29 cellular contexts compared by ENCODE assay signal in genomic region chr14:83664389-83664788, GRCh38.
"Had no signal": no experiment of that assay in that cellular context is flagged by ENCODE, and none has a peak within 500 bp of the region (broad histone marks: within the 10 kb centered on the region; RNA-seq: fewer than 3 reads in every experiment).

No MANE protein-coding gene starts in this region.

- ATAC-seq: activated CD4-positive, alpha-beta T cell treated with anti-CD3 and anti-CD28 coated beads for 36 hours; activated T-helper 17 cell treated with anti-CD3 and anti-CD28 coated beads, Interleukin-2, amount 50 U/mL, for 72 hours; effector memory CD8-positive, alpha-beta T cell; gastrocnemius medialis; left ventricle myocardium superior; natural killer cell treated with Interleukin-12 subunit alpha and Interleukin-12 subunit beta and Interleukin-15 and Interleukin-18, amount 100 ng/mL, for 72 hours; stimulated activated naive B cell treated with anti-CD40 and anti-IgM and Interleukin-4, amounts not matched to agents 10 μg/mL and 1 μg/mL and 100 μg/mL, for 72 hours had no signal

- H3K9me3 ChIP-seq: adrenal gland, colonic mucosa, esophagus muscularis mucosa, gastrocnemius medialis, neutrophil, ovary, prostate gland, thoracic aorta had no signal

- H3K4me3 Mint-ChIP-seq: activated B cell treated with CpG ODN at 0.5 μM for 24 hours; activated CD4-positive, alpha-beta T cell treated with anti-CD3 and anti-CD28 coated beads for 36 hours; activated naive CD8-positive, alpha-beta T cell; activated T-cell treated with anti-CD3 and anti-CD28 coated beads, Interleukin-2, amount 50 U/mL, for 24 hours; activated T-helper 17 cell treated with anti-CD3 and anti-CD28 coated beads, Interleukin-2, amount 50 U/mL, for 72 hours; central memory CD8-positive, alpha-beta T cell; effector memory CD8-positive, alpha-beta T cell; natural killer cell treated with Interleukin-12 subunit alpha and Interleukin-12 subunit beta and Interleukin-15 and Interleukin-18, amount 100 ng/mL, for 72 hours; stimulated activated naive B cell treated with anti-CD40 and anti-IgM and Interleukin-4, amounts not matched to agents 10 μg/mL and 1 μg/mL and 100 μg/mL, for 72 hours; T-helper 2 cell treated with Interferon-gamma antibody and Interleukin-4, amounts not matched to agents 5 μg/mL and 100 μg/mL, for 36 hours; type B pancreatic cell had no signal

- H3K27me3 ChIP-seq: adrenal gland, colonic mucosa, esophagus muscularis mucosa, gastrocnemius medialis, neutrophil, ovary had no signal

- H3K4me3 ChIP-seq: adrenal gland, colonic mucosa, dorsolateral prefrontal cortex, esophagus muscularis mucosa, gastrocnemius medialis, ovary, prostate gland, thoracic aorta had no signal

- H3K36me3 Mint-ChIP-seq: activated naive CD8-positive, alpha-beta T cell; natural killer cell treated with Interleukin-12 subunit alpha and Interleukin-12 subunit beta and Interleukin-15 and Interleukin-18, amount 100 ng/mL, for 72 hours; stimulated activated naive B cell treated with anti-CD40 and anti-IgM and Interleukin-4, amounts not matched to agents 10 μg/mL and 1 μg/mL and 100 μg/mL, for 72 hours; type B pancreatic cell had no signal

- H3K4me1 ChIP-seq: adrenal gland, colonic mucosa, esophagus muscularis mucosa, gastrocnemius medialis, prostate gland had no signal

- H3K27me3 Mint-ChIP-seq: activated B cell treated with CpG ODN at 0.5 μM for 24 hours; activated CD4-positive, alpha-beta T cell treated with anti-CD3 and anti-CD28 coated beads for 36 hours; activated naive CD8-positive, alpha-beta T cell; activated T-cell treated with anti-CD3 and anti-CD28 coated beads, Interleukin-2, amount 50 U/mL, for 24 hours; activated T-helper 17 cell treated with anti-CD3 and anti-CD28 coated beads, Interleukin-2, amount 50 U/mL, for 72 hours; central memory CD8-positive, alpha-beta T cell; effector memory CD8-positive, alpha-beta T cell; natural killer cell treated with Interleukin-12 subunit alpha and Interleukin-12 subunit beta and Interleukin-15 and Interleukin-18, amount 100 ng/mL, for 72 hours; stimulated activated naive B cell treated with anti-CD40 and anti-IgM and Interleukin-4, amounts not matched to agents 10 μg/mL and 1 μg/mL and 100 μg/mL, for 72 hours; type B pancreatic cell had no signal

- DNase-seq: activated B cell treated with CpG ODN at 0.5 μM for 24 hours; activated CD4-positive, alpha-beta T cell treated with anti-CD3 and anti-CD28 coated beads for 36 hours; activated CD4-positive, alpha-beta T cell treated with anti-CD3 and anti-CD28 coated beads, Interleukin-2, amount 50 U/mL, for 4 hours; activated CD8-positive, alpha-beta memory T cell treated with anti-CD3 and anti-CD28 coated beads for 24 hours; activated CD8-positive, alpha-beta memory T cell treated with anti-CD3 and anti-CD28 coated beads, Interleukin-2, amount 50 U/mL, for 4 hours; activated T-cell treated with anti-CD3 and anti-CD28 coated beads, Interleukin-2, amount 50 U/mL, for 24 hours; adrenal gland; colonic mucosa; dorsolateral prefrontal cortex; effector memory CD8-positive, alpha-beta T cell; gastrocnemius medialis; hypothalamus; left ventricle myocardium superior; mammary epithelial cell; midbrain; ovary; stimulated activated CD4-positive, alpha-beta T cell treated with anti-CD3 and anti-CD28 coated beads, Interleukin-2, amount 100 ng/mL, for 48 hours; stimulated activated CD8-positive, alpha-beta memory T cell treated with anti-CD3 and anti-CD28 coated beads, Interleukin-4, amount 100 ng/mL, for 48 hours; stimulated activated naive B cell treated with anti-CD40 and anti-IgM and Interleukin-4, amounts not matched to agents 10 μg/mL and 1 μg/mL and 100 μg/mL, for 72 hours had no signal

- H3K4me1 Mint-ChIP-seq: activated B cell treated with CpG ODN at 0.5 μM for 24 hours; activated CD4-positive, alpha-beta T cell treated with anti-CD3 and anti-CD28 coated beads for 36 hours; activated T-helper 17 cell treated with anti-CD3 and anti-CD28 coated beads, Interleukin-2, amount 50 U/mL, for 72 hours; central memory CD8-positive, alpha-beta T cell; stimulated activated naive B cell treated with anti-CD40 and anti-IgM and Interleukin-4, amounts not matched to agents 10 μg/mL and 1 μg/mL and 100 μg/mL, for 72 hours had no signal

- H3K27ac ChIP-seq: adrenal gland, colonic mucosa, dorsolateral prefrontal cortex, esophagus muscularis mucosa, gastrocnemius medialis, neutrophil, ovary, prostate gland, thoracic aorta had no signal

- H3K36me3 ChIP-seq: adrenal gland, colonic mucosa, esophagus muscularis mucosa, gastrocnemius medialis, neutrophil, ovary, prostate gland, thoracic aorta had no signal

- H3K27ac Mint-ChIP-seq: activated B cell treated with CpG ODN at 0.5 μM for 24 hours; activated CD4-positive, alpha-beta T cell treated with anti-CD3 and anti-CD28 coated beads for 36 hours; activated naive CD8-positive, alpha-beta T cell; activated T-cell treated with anti-CD3 and anti-CD28 coated beads, Interleukin-2, amount 50 U/mL, for 24 hours; activated T-helper 17 cell treated with anti-CD3 and anti-CD28 coated beads, Interleukin-2, amount 50 U/mL, for 72 hours; effector memory CD8-positive, alpha-beta T cell; natural killer cell treated with Interleukin-12 subunit alpha and Interleukin-12 subunit beta and Interleukin-15 and Interleukin-18, amount 100 ng/mL, for 72 hours; stimulated activated naive B cell treated with anti-CD40 and anti-IgM and Interleukin-4, amounts not matched to agents 10 μg/mL and 1 μg/mL and 100 μg/mL, for 72 hours; T-helper 2 cell treated with Interferon-gamma antibody and Interleukin-4, amounts not matched to agents 5 μg/mL and 100 μg/mL, for 36 hours; type B pancreatic cell had no signal
